ENCODE assay signal across 14 cellular contexts in the genomic region with DNA sequence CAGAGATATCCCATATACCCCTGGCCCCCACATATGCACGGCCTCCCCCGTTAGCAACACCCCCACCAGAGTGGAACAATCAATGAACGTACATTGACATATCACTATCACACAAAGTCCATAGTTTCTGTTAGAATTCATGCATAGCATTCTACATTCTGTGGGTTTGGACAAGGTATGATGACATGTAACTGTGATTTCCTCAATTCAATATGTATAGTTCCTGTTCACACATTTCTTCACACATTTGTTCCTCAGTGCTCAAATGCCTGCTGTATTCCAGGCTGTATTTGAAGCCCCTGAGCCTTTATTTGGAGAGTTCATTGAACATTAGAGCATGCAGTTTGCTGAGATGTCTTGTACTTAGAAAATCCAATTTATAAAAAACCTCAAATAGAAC.
DNase-seq lines count a peak whose midpoint lies in the region; ATAC-seq, FAIRE-seq and TF ChIP-seq lines count a peak whose summit lies in the region.
"Had no signal": no experiment of that assay in that cellular context is flagged by ENCODE, and none has a peak within 500 bp of the region (broad histone marks: within the 10 kb centered on the region; RNA-seq: fewer than 3 reads in every experiment).

No MANE protein-coding gene starts in this region.

- peak in 1 of 2 donors; percentile 63 for ATAC-seq in upper lobe of left lung (ENCODE audit: low FRiP score in 2 of 2)
- ATAC-seq: K562 had no signal

- H3K27me3 Mint-ChIP-seq in activated T-cell treated with anti-CD3 and anti-CD28 coated beads, Interleukin-2, amount 50 U/mL, for 24 hours: no peaks in the 10 kb centered on the region
- H3K27me3 Mint-ChIP-seq: activated naive CD8-positive, alpha-beta T cell treated with anti-CD3 and anti-CD28 coated beads for 36 hours had no signal

- H3K4me1 ChIP-seq in upper lobe of left lung (peaks cover 36 to 65% (median 55%) of the 10 kb centered on the region in 4 donors), small intestine (ENCODE audit: control insufficient read depth in 2 of 2, insufficient read depth in 1 of 2, low read depth in 1 of 2, low read length in 1 of 2) (no peaks in the 10 kb centered on the region)

- TF ChIP-seq EP300 in upper lobe of left lung (IDR thresholded peaks at IDR 0.05): no peak

- H3K4me3 Mint-ChIP-seq in activated T-cell treated with anti-CD3 and anti-CD28 coated beads, Interleukin-2, amount 50 U/mL, for 24 hours: no peak overlapping the region
- H3K4me3 Mint-ChIP-seq: activated naive CD8-positive, alpha-beta T cell treated with anti-CD3 and anti-CD28 coated beads for 36 hours had no signal

- TF ChIP-seq CTCF in upper lobe of left lung (IDR thresholded peaks at IDR 0.05): no peak

- no peak for DNase-seq in activated T-cell treated with anti-CD3 and anti-CD28 coated beads, Interleukin-2, amount 50 U/mL, for 24 hours
- no peak for DNase-seq in activated T-cell treated with anti-CD3 and anti-CD28 coated beads, Interleukin-2, amount 50 U/mL, for 48 hours
- DNase-seq in SKM-1 (lab: John Stamatoyannopoulos, UW; ENCODE audit: unreplicated experiment) (peak; percentile 54), mesenteric fat pad (ENCODE audit: low spot score) (peak; percentile 6), upper lobe of left lung (no peak), small intestine (no peak), NCI-H146 treated with DMSO at 0.1 percent for 48 hours (lab: John Stamatoyannopoulos, UW; ENCODE audit: unreplicated experiment) (no peak), putamen (ENCODE audit: low spot score) (no peak)
- DNase-seq: activated naive CD8-positive, alpha-beta T cell treated with anti-CD3 and anti-CD28 coated beads for 36 hours; cerebellar nuclear complex; heart left ventricle; NCI-H1930; Right ventricle myocardium superior had no signal

- H3K27ac ChIP-seq in upper lobe of left lung (peak overlapping the region in 3 of 4 donors; percentile 40 to 62 (median 50)), small intestine (ENCODE audit: low read depth in 1 of 2, low read length in 1 of 2) (no peak overlapping the region)
- H3K27ac ChIP-seq: heart left ventricle had no signal

- H3K9me3 ChIP-seq in upper lobe of left lung: no peaks in the 10 kb centered on the region
- H3K9me3 ChIP-seq in small intestine (ENCODE audit: control insufficient read depth, low read depth): no peaks in the 10 kb centered on the region
- H3K9me3 ChIP-seq: heart left ventricle had no signal

- H3K4me1 Mint-ChIP-seq in activated T-cell treated with anti-CD3 and anti-CD28 coated beads, Interleukin-2, amount 50 U/mL, for 24 hours (ENCODE audit: low read depth): peaks cover 77% of the 10 kb centered on the region

- WGBS in upper lobe of left lung, 2 donors: 71 to 72% methylated on average over 3 of the region's 3 CpGs
- 81 to 85% (median 82%) methylated on average over 3 of the region's 3 CpGs for WGBS in small intestine, 3 donors

- no peaks in the 10 kb centered on the region for H3K9me3 Mint-ChIP-seq in activated T-cell treated with anti-CD3 and anti-CD28 coated beads, Interleukin-2, amount 50 U/mL, for 24 hours
- H3K9me3 Mint-ChIP-seq: activated naive CD8-positive, alpha-beta T cell treated with anti-CD3 and anti-CD28 coated beads for 36 hours had no signal

- H3K27ac Mint-ChIP-seq in activated T-cell treated with anti-CD3 and anti-CD28 coated beads, Interleukin-2, amount 50 U/mL, for 24 hours: peak overlapping the region; percentile 6
- H3K27ac Mint-ChIP-seq: activated naive CD8-positive, alpha-beta T cell treated with anti-CD3 and anti-CD28 coated beads for 36 hours had no signal

- TF ChIP-seq POLR2A in upper lobe of left lung (IDR thresholded peaks at IDR 0.05): no peak

- H3K36me3 Mint-ChIP-seq in activated T-cell treated with anti-CD3 and anti-CD28 coated beads, Interleukin-2, amount 50 U/mL, for 24 hours (ENCODE audit: low read depth): peaks cover 25% of the 10 kb centered on the region

- no peak for FAIRE-seq in small intestine (lab: Jason Lieb, UNC)
- FAIRE-seq: K562 had no signal

- H3K27me3 ChIP-seq in upper lobe of left lung (no peaks in the 10 kb centered on the region), small intestine (ENCODE audit: control insufficient read depth in 2 of 2, insufficient read depth in 2 of 2, low read length in 2 of 2) (no peaks in the 10 kb centered on the region)
- H3K27me3 ChIP-seq: heart left ventricle had no signal

- no peaks in the 10 kb centered on the region for H3K36me3 ChIP-seq in upper lobe of left lung
- H3K36me3 ChIP-seq in small intestine (ENCODE audit: control insufficient read depth in 2 of 2, insufficient read depth in 2 of 2, low read length in 2 of 2): no peaks in the 10 kb centered on the region
- H3K36me3 ChIP-seq: heart left ventricle had no signal

- no peak overlapping the region for H3K4me3 ChIP-seq in upper lobe of left lung
- H3K4me3 ChIP-seq in small intestine (ENCODE audit: low read depth in 1 of 2, low read length in 2 of 2): no peak overlapping the region
- H3K4me3 ChIP-seq: heart left ventricle, K562 had no signal

Comparison
In these comparisons a context has a peak if more than half of its experiments do, and no peak if none do; other contexts are left out.
1. DNase-seq: peak in SKM-1 (single experiment) and mesenteric fat pad (single experiment); none in activated T-cell treated with anti-CD3 and anti-CD28 coated beads, Interleukin-2, amount 50 U/mL, for 24 hours (single experiment), activated T-cell treated with anti-CD3 and anti-CD28 coated beads, Interleukin-2, amount 50 U/mL, for 48 hours (0 of 2), upper lobe of left lung (0 of 2), small intestine (single experiment), NCI-H146 treated with DMSO at 0.1 percent for 48 hours (single experiment) and putamen (single experiment).
2. H3K27ac ChIP-seq: peak in upper lobe of left lung (3 of 4); none in small intestine (0 of 2).